ENCODE assay signal across 2 cellular contexts in the genomic region with DNA sequence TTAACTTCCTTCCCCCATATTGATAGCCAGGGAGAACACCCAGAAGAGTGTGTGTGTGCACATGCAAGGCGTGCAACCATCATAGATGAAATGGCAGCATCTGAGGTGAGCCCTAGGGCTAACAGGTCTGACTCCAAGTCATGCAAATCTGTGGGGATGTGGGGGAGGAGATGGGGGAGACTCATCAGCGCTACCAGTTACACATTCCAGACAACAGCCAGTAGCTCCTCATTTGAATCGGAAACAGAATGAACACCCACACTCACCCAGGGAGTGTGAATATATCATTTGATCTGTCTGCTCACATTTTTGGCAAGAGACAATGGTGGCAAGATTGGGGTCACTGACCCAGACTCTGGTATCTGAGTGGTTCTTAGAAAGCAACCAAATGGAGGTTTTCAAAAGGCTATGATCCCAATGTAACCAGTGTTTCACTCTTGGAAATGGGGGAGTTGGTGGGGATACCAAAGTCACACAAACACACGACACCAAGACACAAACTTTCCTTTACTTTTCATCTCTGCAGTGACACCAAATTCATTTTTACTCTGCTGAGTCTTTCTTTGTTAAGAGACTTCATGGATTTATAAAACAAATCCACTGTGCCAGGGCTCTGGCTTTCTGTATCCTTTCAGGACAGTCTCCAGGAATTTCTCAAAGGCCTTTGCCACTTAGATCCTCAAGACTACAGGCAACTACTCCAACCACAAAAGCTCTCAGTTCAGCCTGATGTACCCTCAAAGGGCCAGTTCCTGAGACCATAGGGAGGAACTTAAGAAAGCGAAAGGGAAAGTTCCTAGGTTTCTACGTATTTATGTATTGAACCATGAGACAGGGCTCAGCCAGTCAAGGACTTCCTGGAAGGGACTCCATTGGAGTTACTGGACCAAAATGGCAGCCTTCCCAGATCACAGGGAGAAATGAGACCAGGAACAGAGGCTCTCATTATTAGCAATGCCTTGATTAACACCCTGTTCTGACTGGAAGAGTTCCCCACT.
TF ChIP-seq lines count a peak whose summit lies in the region.

No MANE protein-coding gene starts in this region.

TF ChIP-seq in liver, 16 proteins besides CTCF, POLR2A, EP300 and RAD21 (continued from another document):
- TF ChIP-seq, protein P1, sequence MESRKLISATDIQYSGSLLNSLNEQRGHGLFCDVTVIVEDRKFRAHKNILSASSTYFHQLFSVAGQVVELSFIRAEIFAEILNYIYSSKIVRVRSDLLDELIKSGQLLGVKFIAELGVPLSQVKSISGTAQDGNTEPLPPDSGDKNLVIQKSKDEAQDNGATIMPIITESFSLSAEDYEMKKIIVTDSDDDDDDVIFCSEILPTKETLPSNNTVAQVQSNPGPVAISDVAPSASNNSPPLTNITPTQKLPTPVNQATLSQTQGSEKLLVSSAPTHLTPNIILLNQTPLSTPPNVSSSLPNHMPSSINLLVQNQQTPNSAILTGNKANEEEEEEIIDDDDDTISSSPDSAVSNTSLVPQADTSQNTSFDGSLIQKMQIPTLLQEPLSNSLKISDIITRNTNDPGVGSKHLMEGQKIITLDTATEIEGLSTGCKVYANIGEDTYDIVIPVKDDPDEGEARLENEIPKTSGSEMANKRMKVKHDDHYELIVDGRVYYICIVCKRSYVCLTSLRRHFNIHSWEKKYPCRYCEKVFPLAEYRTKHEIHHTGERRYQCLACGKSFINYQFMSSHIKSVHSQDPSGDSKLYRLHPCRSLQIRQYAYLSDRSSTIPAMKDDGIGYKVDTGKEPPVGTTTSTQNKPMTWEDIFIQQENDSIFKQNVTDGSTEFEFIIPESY (IDR thresholded peaks at IDR 0.05) = no peak
TF ChIP-seq in liver: peak in this region for 1.

TF ChIP-seq in HepG2, 621 proteins besides CTCF, POLR2A, EP300 and RAD21 (continued from another document):
- TF ChIP-seq ZNF747 (CRISPR knock-in tag; IDR thresholded peaks at IDR 0.05; ENCODE audit: borderline replicate concordance) (no peak), ZNF781 (CRISPR knock-in tag; IDR thresholded peaks at IDR 0.05; ENCODE audit: borderline replicate concordance, not compliant biosample characterization) (no peak), ZNF598 (CRISPR knock-in tag; IDR thresholded peaks at IDR 0.05; ENCODE audit: borderline replicate concordance) (no peak), FOXM1 (CRISPR knock-in tag; IDR thresholded peaks at IDR 0.05) (no peak), ZNF101 (CRISPR knock-in tag; IDR thresholded peaks at IDR 0.05; ENCODE audit: borderline replicate concordance, low read depth) (no peak), SIX1 (CRISPR knock-in tag; IDR thresholded peaks at IDR 0.05; ENCODE audit: borderline replicate concordance) (no peak), FOXO1 (CRISPR knock-in tag; IDR thresholded peaks at IDR 0.05) (no peak), ZNF331 (CRISPR knock-in tag; IDR thresholded peaks at IDR 0.05) (no peak)
- TF ChIP-seq, protein P2, sequence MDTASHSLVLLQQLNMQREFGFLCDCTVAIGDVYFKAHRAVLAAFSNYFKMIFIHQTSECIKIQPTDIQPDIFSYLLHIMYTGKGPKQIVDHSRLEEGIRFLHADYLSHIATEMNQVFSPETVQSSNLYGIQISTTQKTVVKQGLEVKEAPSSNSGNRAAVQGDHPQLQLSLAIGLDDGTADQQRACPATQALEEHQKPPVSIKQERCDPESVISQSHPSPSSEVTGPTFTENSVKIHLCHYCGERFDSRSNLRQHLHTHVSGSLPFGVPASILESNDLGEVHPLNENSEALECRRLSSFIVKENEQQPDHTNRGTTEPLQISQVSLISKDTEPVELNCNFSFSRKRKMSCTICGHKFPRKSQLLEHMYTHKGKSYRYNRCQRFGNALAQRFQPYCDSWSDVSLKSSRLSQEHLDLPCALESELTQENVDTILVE (CRISPR knock-in tag; IDR thresholded peaks at IDR 0.05) = no peak
- TF ChIP-seq, protein P3, sequence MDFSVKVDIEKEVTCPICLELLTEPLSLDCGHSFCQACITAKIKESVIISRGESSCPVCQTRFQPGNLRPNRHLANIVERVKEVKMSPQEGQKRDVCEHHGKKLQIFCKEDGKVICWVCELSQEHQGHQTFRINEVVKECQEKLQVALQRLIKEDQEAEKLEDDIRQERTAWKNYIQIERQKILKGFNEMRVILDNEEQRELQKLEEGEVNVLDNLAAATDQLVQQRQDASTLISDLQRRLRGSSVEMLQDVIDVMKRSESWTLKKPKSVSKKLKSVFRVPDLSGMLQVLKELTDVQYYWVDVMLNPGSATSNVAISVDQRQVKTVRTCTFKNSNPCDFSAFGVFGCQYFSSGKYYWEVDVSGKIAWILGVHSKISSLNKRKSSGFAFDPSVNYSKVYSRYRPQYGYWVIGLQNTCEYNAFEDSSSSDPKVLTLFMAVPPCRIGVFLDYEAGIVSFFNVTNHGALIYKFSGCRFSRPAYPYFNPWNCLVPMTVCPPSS (IDR thresholded peaks at IDR 0.05) = no peak
- TF ChIP-seq, protein P4, sequence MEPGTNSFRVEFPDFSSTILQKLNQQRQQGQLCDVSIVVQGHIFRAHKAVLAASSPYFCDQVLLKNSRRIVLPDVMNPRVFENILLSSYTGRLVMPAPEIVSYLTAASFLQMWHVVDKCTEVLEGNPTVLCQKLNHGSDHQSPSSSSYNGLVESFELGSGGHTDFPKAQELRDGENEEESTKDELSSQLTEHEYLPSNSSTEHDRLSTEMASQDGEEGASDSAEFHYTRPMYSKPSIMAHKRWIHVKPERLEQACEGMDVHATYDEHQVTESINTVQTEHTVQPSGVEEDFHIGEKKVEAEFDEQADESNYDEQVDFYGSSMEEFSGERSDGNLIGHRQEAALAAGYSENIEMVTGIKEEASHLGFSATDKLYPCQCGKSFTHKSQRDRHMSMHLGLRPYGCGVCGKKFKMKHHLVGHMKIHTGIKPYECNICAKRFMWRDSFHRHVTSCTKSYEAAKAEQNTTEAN (CRISPR knock-in tag; conservative IDR thresholded peaks at IDR 0.05) = no peak
- TF ChIP-seq, protein P5, sequence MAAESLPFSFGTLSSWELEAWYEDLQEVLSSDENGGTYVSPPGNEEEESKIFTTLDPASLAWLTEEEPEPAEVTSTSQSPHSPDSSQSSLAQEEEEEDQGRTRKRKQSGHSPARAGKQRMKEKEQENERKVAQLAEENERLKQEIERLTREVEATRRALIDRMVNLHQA (CRISPR knock-in tag; IDR thresholded peaks at IDR 0.05) = no peak
